Comparison of ENCODE assay signal across 22 cellular contexts in genomic region chr4:162485486-162485885, GRCh38.
A peak's percentile ranks its signal among the peaks of the same experiment; 100 is the strongest.
DNase-seq lines count a peak whose midpoint lies in the region; ATAC-seq and TF ChIP-seq lines count a peak whose summit lies in the region.
"Had no signal": no experiment of that assay in that cellular context is flagged by ENCODE, and none has a peak within 500 bp of the region (broad histone marks: within the 10 kb centered on the region; RNA-seq: fewer than 3 reads in every experiment).

No MANE protein-coding gene starts in this region.

- TF ChIP-seq POLR2A in body of pancreas (IDR thresholded peaks at IDR 0.05), result no peak

- intact Hi-C loops in body of pancreas (cut with DNase I), result no loop called here

- H3K36me3 ChIP-seq in body of pancreas (replicated peaks in 1 of 2; ENCODE audit: insufficient read depth in 1 of 2, low read depth in 2 of 2), result no peaks in the 10 kb centered on the region
- H3K36me3 ChIP-seq: gastroesophageal sphincter had no signal

- no peaks in the 10 kb centered on the region for H3K4me1 ChIP-seq in body of pancreas
- H3K4me1 ChIP-seq: gastroesophageal sphincter had no signal

- ATAC-seq in GM21423 (IDR thresholded peaks at IDR 0.05; ENCODE audit: unreplicated experiment), result no peak
- no peak for ATAC-seq in HG03442 (IDR thresholded peaks at IDR 0.05; ENCODE audit: unreplicated experiment)
- ATAC-seq in body of pancreas, result no peak
- ATAC-seq: activated CD8-positive, alpha-beta T cell treated with anti-CD3 and anti-CD28 coated beads for 36 hours; gastroesophageal sphincter; left ventricle myocardium superior; right cardiac atrium; T-helper 17 cell had no signal

- H3K27ac ChIP-seq in body of pancreas, result no peak overlapping the region
- H3K27ac ChIP-seq: gastroesophageal sphincter had no signal

- 77 to 80% methylated on average over 6 of the region's 6 CpGs for WGBS in body of pancreas, 2 donors

- H3K27me3 ChIP-seq in body of pancreas, result no peaks in the 10 kb centered on the region
- H3K27me3 ChIP-seq: gastroesophageal sphincter had no signal

- TF ChIP-seq CTCF in body of pancreas (IDR thresholded peaks at IDR 0.05), result no peak

- DNase-seq in DMS53 (lab: John Stamatoyannopoulos, UW) (peak; percentile 54), LHCN-M2 (ENCODE audit: low read depth) (peak; percentile 20), astrocyte of the hippocampus (ENCODE audit: low read depth, low spot score) (peak; percentile 53), myocyte (ENCODE audit: low read depth) (peak; percentile 4), body of pancreas (no peak)
- DNase-seq in activated CD4-positive, alpha-beta T cell treated with anti-CD3 and anti-CD28 coated beads for 1 hour, result no peak
- DNase-seq: activated CD8-positive, alpha-beta T cell treated with anti-CD3 and anti-CD28 coated beads for 36 hours; activated naive CD4-positive, alpha-beta T cell treated with anti-CD3 and anti-CD28 coated beads, Interleukin-2, amount 50 U/mL, for 16 hours; activated T-cell treated with anti-CD3 and anti-CD28 coated beads, Interleukin-2, amount 50 U/mL, for 24 hours; dermis blood vessel endothelial cell; GDM1; left ventricle myocardium superior; NCI-H1436 treated with DMSO at 0.1 percent for 48 hours; NCI-H2227 treated with DMSO at 0.1 percent for 48 hours; nucleus accumbens; stimulated activated naive CD4-positive, alpha-beta T cell treated with Interleukin-2 at 50 U/mL for 16 hours; T-helper 17 cell; trophoblast cell had no signal

- H3K9me3 ChIP-seq in body of pancreas, result peaks cover 0 to 6% (median 0%) of the 10 kb centered on the region in 3 donors
- H3K9me3 ChIP-seq: gastroesophageal sphincter had no signal

- H3K4me3 ChIP-seq in body of pancreas, result no peak overlapping the region
- H3K4me3 ChIP-seq: gastroesophageal sphincter had no signal

Comparison
In these comparisons a context has a peak if more than half of its experiments do, and no peak if none do; other contexts are left out.
1. DNase-seq: peak in DMS53 (single experiment), LHCN-M2 (single experiment), astrocyte of the hippocampus (single experiment) and myocyte (single experiment); none in activated CD4-positive, alpha-beta T cell treated with anti-CD3 and anti-CD28 coated beads for 1 hour (single experiment) and body of pancreas (0 of 4).